Comparison of ENCODE assay signal across 1 cellular context in genomic region chr20:1622450-1622849, GRCh38.
TF ChIP-seq lines count a peak whose summit lies in the region.

No MANE protein-coding gene starts in this region.

TF ChIP-seq in GM12878, 131 proteins besides CTCF, POLR2A, EP300 and RAD21 (continued from another document and continues in another):
- TF ChIP-seq E2F8 (IDR thresholded peaks at IDR 0.05; ENCODE audit: low read depth, partially characterized antibody) (no peak), IKZF1 (conservative IDR thresholded peaks at IDR 0.05) (peak; percentile 67), MLLT1 (IDR thresholded peaks at IDR 0.05) (peak; percentile 40; the same call in 1 of the 2 replicates), ZNF274 (IDR thresholded peaks at IDR 0.05; ENCODE audit: insufficient read depth, insufficient read length) (no peak), NFXL1 (IDR thresholded peaks at IDR 0.05; ENCODE audit: borderline replicate concordance) (no peak), EGR1 (IDR thresholded peaks at IDR 0.05; ENCODE audit: borderline replicate concordance in 1 of 2, low read depth in 2 of 2, low read length in 2 of 2) (no peak), MEF2A (IDR thresholded peaks at IDR 0.05; ENCODE audit: insufficient read depth, low read depth, low read length) (no peak), BCLAF1 (IDR thresholded peaks at IDR 0.05) (no peak), RELA (IDR thresholded peaks at IDR 0.05; ENCODE audit: borderline replicate concordance, partially characterized antibody) (no peak), BRCA1 (IDR thresholded peaks at IDR 0.05; ENCODE audit: low read depth, low read length) (no peak), CBX3 (IDR thresholded peaks at IDR 0.05; ENCODE audit: borderline replicate concordance, low read depth) (no peak), SMARCA5 (IDR thresholded peaks at IDR 0.05) (no peak), NRF1 (conservative IDR thresholded peaks at IDR 0.05; ENCODE audit: low read depth, low read length) (no peak), YBX1 (IDR thresholded peaks at IDR 0.05) (no peak), CHD1 (IDR thresholded peaks at IDR 0.05; ENCODE audit: low read depth, low read length) (no peak), SUPT20H (IDR thresholded peaks at IDR 0.05; ENCODE audit: borderline replicate concordance, control insufficient read depth, low read depth, low read length) (no peak), CHD2 (IDR thresholded peaks at IDR 0.05; ENCODE audit: borderline replicate concordance, low read depth, low read length) (no peak), EZH2 (IDR thresholded peaks at IDR 0.05; ENCODE audit: borderline replicate concordance, control insufficient read depth, low read depth, low read length) (no peak), HCFC1 (IDR thresholded peaks at IDR 0.05; ENCODE audit: low read length) (no peak), DPF2 (IDR thresholded peaks at IDR 0.05) (peak; percentile 56), TBL1XR1 (IDR thresholded peaks at IDR 0.05; ENCODE audit: low read depth, low read length) (no peak), CREM (IDR thresholded peaks at IDR 0.05; ENCODE audit: low read depth) (0 out of 2 replicates have a peak, but pooled peaks have one; percentile 17), USF1 (IDR thresholded peaks at IDR 0.05; ENCODE audit: borderline replicate concordance, extremely low read length, insufficient read depth, low read depth, low read length) (no peak), MEF2B (IDR thresholded peaks at IDR 0.05; ENCODE audit: partially characterized antibody, poor library complexity, severe bottlenecking) (peak; percentile 44), BCL11A (IDR thresholded peaks at IDR 0.05; ENCODE audit: low read depth, low read length) (0 out of 2 replicates have a peak, but pooled peaks have one; percentile 31), NBN (IDR thresholded peaks at IDR 0.05) (peak; percentile 64; the same call in 1 of the 2 replicates), ASH2L (IDR thresholded peaks at IDR 0.05; ENCODE audit: borderline replicate concordance, low read depth) (no peak), ZSCAN29 (IDR thresholded peaks at IDR 0.05) (no peak), PRDM15 (CRISPR knock-in tag; IDR thresholded peaks at IDR 0.05) (no peak), BACH1 (IDR thresholded peaks at IDR 0.05; ENCODE audit: borderline replicate concordance) (no peak), ZNF622 (IDR thresholded peaks at IDR 0.05) (no peak), RBBP5 (conservative IDR thresholded peaks at IDR 0.05) (no peak), MYB (IDR thresholded peaks at IDR 0.05; ENCODE audit: borderline replicate concordance, low read depth, low read length) (no peak), NFIC (IDR thresholded peaks at IDR 0.05; ENCODE audit: low read depth, low read length) (no peak), ZNF207 (IDR thresholded peaks at IDR 0.05; ENCODE audit: borderline replicate concordance) (no peak), CEBPB (IDR thresholded peaks at IDR 0.05; ENCODE audit: borderline replicate concordance in 1 of 2, low read depth in 2 of 2, low read length in 2 of 2) (no peak), ZBTB4 (CRISPR knock-in tag; IDR thresholded peaks at IDR 0.05) (no peak), PAX8 (IDR thresholded peaks at IDR 0.05) (no peak), ESRRA (IDR thresholded peaks at IDR 0.05; ENCODE audit: low read length) (no peak), RFX5 (IDR thresholded peaks at IDR 0.05; ENCODE audit: low read depth, low read length) (no peak), HSF1 (IDR thresholded peaks at IDR 0.05; ENCODE audit: low read depth, low read length) (no peak), STAT3 (IDR thresholded peaks at IDR 0.05; ENCODE audit: low read depth, low read length) (no peak), FOS (IDR thresholded peaks at IDR 0.05; ENCODE audit: borderline replicate concordance, extremely low read depth, insufficient read length) (no peak), MXI1 (IDR thresholded peaks at IDR 0.05; ENCODE audit: low read depth, low read length) (no peak), RUNX3 (IDR thresholded peaks at IDR 0.05; ENCODE audit: low read length) (peak; percentile 89), NR2F1 (conservative IDR thresholded peaks at IDR 0.05) (peak; percentile 96), ZBED1 (IDR thresholded peaks at IDR 0.05; ENCODE audit: borderline replicate concordance) (no peak), GATAD2B (conservative IDR thresholded peaks at IDR 0.05; ENCODE audit: low read depth) (no peak; the same call in 1 of the 2 replicates), SKIL (IDR thresholded peaks at IDR 0.05; ENCODE audit: low read depth, poor library complexity, severe bottlenecking) (no peak), SMAD5 (IDR thresholded peaks at IDR 0.05; ENCODE audit: low read depth) (no peak)
